1 cellular context compared by ENCODE assay signal in genomic region chr4:8263397-8263796, GRCh38.
TF ChIP-seq lines count a peak whose summit lies in the region.

No MANE protein-coding gene starts in this region.

TF ChIP-seq in HepG2, 621 proteins besides CTCF, POLR2A, EP300 and RAD21 (continued from another document):
- no peak for TF ChIP-seq DDIT3 (CRISPR knock-in tag; IDR thresholded peaks at IDR 0.05)
- TF ChIP-seq DMTF1 (CRISPR knock-in tag; IDR thresholded peaks at IDR 0.05): no peak
- TF ChIP-seq BHLHE40 (IDR thresholded peaks at IDR 0.05; ENCODE audit: low read length): peak; percentile 55
- no peak for TF ChIP-seq ZIK1 (CRISPR knock-in tag; IDR thresholded peaks at IDR 0.05; ENCODE audit: borderline replicate concordance, low read depth)
- no peak for TF ChIP-seq SMYD3 (CRISPR knock-in tag; IDR thresholded peaks at IDR 0.05)
- no peak for TF ChIP-seq SIX4 (CRISPR knock-in tag; IDR thresholded peaks at IDR 0.05)
- no peak for TF ChIP-seq TFDP2 (CRISPR knock-in tag; IDR thresholded peaks at IDR 0.05)
- peak; percentile 33; the same call in 1 of the 2 replicates for TF ChIP-seq ZFP91 (CRISPR knock-in tag; IDR thresholded peaks at IDR 0.05; ENCODE audit: borderline replicate concordance)
- TF ChIP-seq ATF5 (CRISPR knock-in tag; IDR thresholded peaks at IDR 0.05; ENCODE audit: low read depth): no peak
- no peak for TF ChIP-seq PRDM4 (CRISPR knock-in tag; IDR thresholded peaks at IDR 0.05; ENCODE audit: borderline replicate concordance)
TF ChIP-seq in HepG2: peak in this region for 3.
